ENCODE assay signal across 8 cellular contexts in genomic region chr21:37700641-37701202, GRCh38.
DNase-seq lines count a peak whose midpoint lies in the region; ATAC-seq and TF ChIP-seq lines count a peak whose summit lies in the region.

No MANE protein-coding gene starts in this region.

- no peaks in the 10 kb centered on the region for H3K36me3 ChIP-seq in right atrium auricular region

- peaks cover 8% of the 10 kb centered on the region for H3K27me3 Mint-ChIP-seq in activated B cell treated with CpG ODN at 0.5 μM for 24 hours

- ATAC-seq in GM21360 (IDR thresholded peaks at IDR 0.05; ENCODE audit: unreplicated experiment) = peak; percentile 88
- ATAC-seq in HG03457 (IDR thresholded peaks at IDR 0.05; ENCODE audit: unreplicated experiment) = peak; percentile 88
- ATAC-seq in activated B cell treated with CpG ODN at 0.5 μM for 24 hours (ENCODE audit: low read depth) = peak; percentile 61

- intact Hi-C loops in activated B cell treated with CpG ODN at 0.5 μM for 24 hours (cut with micrococcal nuclease) = loop anchor here (10.0 kb wide), 1 partner anchor 64 kb away; no protein-coding TSS in a partner anchor

- no peak overlapping the region for H3K4me3 Mint-ChIP-seq in activated B cell treated with CpG ODN at 0.5 μM for 24 hours

- no peak overlapping the region for H3K27ac Mint-ChIP-seq in activated B cell treated with CpG ODN at 0.5 μM for 24 hours

- no peaks in the 10 kb centered on the region for H3K9me3 Mint-ChIP-seq in activated B cell treated with CpG ODN at 0.5 μM for 24 hours

- POLR2A ChIA-PET in activated B cell treated with CpG ODN at 0.5 μM for 24 hours (lab: Charles Lee) = no interaction called here

- no peak overlapping the region for H3K4me3 ChIP-seq in right atrium auricular region
- no peak overlapping the region for H3K4me3 ChIP-seq in skeletal muscle cell (ENCODE audit: low read depth, low read length)

- no peaks in the 10 kb centered on the region for H3K4me1 Mint-ChIP-seq in activated B cell treated with CpG ODN at 0.5 μM for 24 hours

- H3K4me1 ChIP-seq in right atrium auricular region = no peaks in the 10 kb centered on the region

- CTCF ChIA-PET in activated B cell treated with CpG ODN at 0.5 μM for 24 hours (lab: Charles Lee) = interaction anchor here (1.1 kb wide), 1 partner anchor 9 kb away, joined by 3 read pairs; no protein-coding TSS in a partner anchor

- H3K27ac ChIP-seq in right atrium auricular region = no peak overlapping the region

- DNase-seq in NK-92 treated with Interleukin-12 subunit alpha and Interleukin-12 subunit beta, amount 100 ng/mL, for 24 hours (lab: John Stamatoyannopoulos, UW) = peak; percentile 18
- DNase-seq in NK-92 (lab: John Stamatoyannopoulos, UW; ENCODE audit: unreplicated experiment) (no peak), NCI-H2227 treated with DMSO at 0.1 percent for 48 hours (lab: John Stamatoyannopoulos, UW) (peak; percentile 3), activated B cell treated with CpG ODN at 0.5 μM for 24 hours (no peak), right atrium auricular region (ENCODE audit: low spot score) (no peak), skeletal muscle cell (ENCODE audit: low read depth) (peak; percentile 51)

- no peak for TF ChIP-seq CTCF in activated B cell treated with CpG ODN at 0.5 μM for 24 hours (IDR thresholded peaks at IDR 0.05)
- peak; percentile 28 to 77 for TF ChIP-seq CTCF in right atrium auricular region (IDR thresholded peaks at IDR 0.05)

- H3K36me3 Mint-ChIP-seq in activated B cell treated with CpG ODN at 0.5 μM for 24 hours (ENCODE audit: low read depth) = no peaks in the 10 kb centered on the region

- peaks cover 0 to 7% of the 10 kb centered on the region in 2 donors for H3K9me3 ChIP-seq in right atrium auricular region

- H3K27me3 ChIP-seq in right atrium auricular region = no peaks in the 10 kb centered on the region

Comparison
In these comparisons a context has a peak if more than half of its experiments do, and no peak if none do; other contexts are left out.
1. DNase-seq: peak in NK-92 treated with Interleukin-12 subunit alpha and Interleukin-12 subunit beta, amount 100 ng/mL, for 24 hours (single experiment), NCI-H2227 treated with DMSO at 0.1 percent for 48 hours (single experiment) and skeletal muscle cell (single experiment); none in NK-92 (single experiment), activated B cell treated with CpG ODN at 0.5 μM for 24 hours (single experiment) and right atrium auricular region (single experiment).
2. Peak in every context shown above with its lines, with median percentiles within 50 percentile points of each other: ATAC-seq.